Comparison of ENCODE assay signal across 1 cellular context in genomic region chr16:11231367-11231970, GRCh38.
TF ChIP-seq lines count a peak whose summit lies in the region.

No MANE protein-coding gene starts in this region.

TF ChIP-seq in HepG2, 621 proteins besides CTCF, POLR2A, EP300 and RAD21 (continues in another document):
- TF ChIP-seq ZNF687 (CRISPR knock-in tag; IDR thresholded peaks at IDR 0.05) (0 out of 2 replicates have a peak, but pooled peaks have one; percentile 27), ZMYM2 (CRISPR knock-in tag; IDR thresholded peaks at IDR 0.05) (0 out of 2 replicates have a peak, but pooled peaks have one; percentile 23), NBN (conservative IDR thresholded peaks at IDR 0.05) (no peak), XRCC5 (optimal IDR thresholded peaks at IDR 0.05; ENCODE audit: low read length) (no peak), PHB2 (IDR thresholded peaks at IDR 0.05; ENCODE audit: partially characterized antibody) (no peak), ZBTB3 (CRISPR knock-in tag; IDR thresholded peaks at IDR 0.05; ENCODE audit: borderline replicate concordance, low read depth) (no peak), ZNF607 (CRISPR knock-in tag; IDR thresholded peaks at IDR 0.05; ENCODE audit: borderline replicate concordance) (no peak), MAX (IDR thresholded peaks at IDR 0.05) (peak; percentile 31; the same call in 1 of the 2 replicates), FOXM1 (CRISPR knock-in tag; IDR thresholded peaks at IDR 0.05) (no peak), RFX5 (IDR thresholded peaks at IDR 0.05; ENCODE audit: low read depth, low read length) (no peak), SIN3A (IDR thresholded peaks at IDR 0.05; ENCODE audit: borderline replicate concordance, low read depth, low read length) (no peak), ZNF773 (CRISPR knock-in tag; IDR thresholded peaks at IDR 0.05; ENCODE audit: borderline replicate concordance) (no peak), ZNF556 (CRISPR knock-in tag; IDR thresholded peaks at IDR 0.05; ENCODE audit: borderline replicate concordance) (no peak), FOXO1 (CRISPR knock-in tag; IDR thresholded peaks at IDR 0.05) (no peak), SETDB1 (CRISPR knock-in tag; IDR thresholded peaks at IDR 0.05; ENCODE audit: borderline replicate concordance) (no peak), MBNL3 (CRISPR knock-in tag; conservative IDR thresholded peaks at IDR 0.05) (no peak), ZNF17 (CRISPR knock-in tag; IDR thresholded peaks at IDR 0.05) (no peak), MEF2D (CRISPR knock-in tag; IDR thresholded peaks at IDR 0.05) (no peak), DMTF1 (CRISPR knock-in tag; IDR thresholded peaks at IDR 0.05) (no peak), ATM (IDR thresholded peaks at IDR 0.05; ENCODE audit: borderline replicate concordance) (no peak), MAFG (CRISPR knock-in tag; IDR thresholded peaks at IDR 0.05) (no peak), FOXO4 (CRISPR knock-in tag; conservative IDR thresholded peaks at IDR 0.05) (no peak), ZNF790 (CRISPR knock-in tag; IDR thresholded peaks at IDR 0.05; ENCODE audit: borderline replicate concordance) (no peak), UBTF (CRISPR knock-in tag; IDR thresholded peaks at IDR 0.05) (no peak), ZNF530 (CRISPR knock-in tag; IDR thresholded peaks at IDR 0.05; ENCODE audit: low read depth) (no peak), SALL1 (CRISPR knock-in tag; IDR thresholded peaks at IDR 0.05) (0 out of 2 replicates have a peak, but pooled peaks have one; percentile 22), IKZF5 (CRISPR knock-in tag; IDR thresholded peaks at IDR 0.05) (no peak), ZNF253 (CRISPR knock-in tag; IDR thresholded peaks at IDR 0.05; ENCODE audit: borderline replicate concordance) (no peak), TCF7 (IDR thresholded peaks at IDR 0.05; ENCODE audit: low read depth) (no peak)
- TF ChIP-seq, protein P1, sequence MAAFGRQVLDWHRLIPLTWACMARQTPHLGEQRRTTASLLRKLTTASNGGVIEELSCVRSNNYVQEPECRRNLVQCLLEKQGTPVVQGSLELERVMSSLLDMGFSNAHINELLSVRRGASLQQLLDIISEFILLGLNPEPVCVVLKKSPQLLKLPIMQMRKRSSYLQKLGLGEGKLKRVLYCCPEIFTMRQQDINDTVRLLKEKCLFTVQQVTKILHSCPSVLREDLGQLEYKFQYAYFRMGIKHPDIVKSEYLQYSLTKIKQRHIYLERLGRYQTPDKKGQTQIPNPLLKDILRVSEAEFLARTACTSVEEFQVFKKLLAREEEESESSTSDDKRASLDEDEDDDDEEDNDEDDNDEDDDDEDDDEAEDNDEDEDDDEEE (CRISPR knock-in tag; IDR thresholded peaks at IDR 0.05): no peak
- TF ChIP-seq, protein P2, sequence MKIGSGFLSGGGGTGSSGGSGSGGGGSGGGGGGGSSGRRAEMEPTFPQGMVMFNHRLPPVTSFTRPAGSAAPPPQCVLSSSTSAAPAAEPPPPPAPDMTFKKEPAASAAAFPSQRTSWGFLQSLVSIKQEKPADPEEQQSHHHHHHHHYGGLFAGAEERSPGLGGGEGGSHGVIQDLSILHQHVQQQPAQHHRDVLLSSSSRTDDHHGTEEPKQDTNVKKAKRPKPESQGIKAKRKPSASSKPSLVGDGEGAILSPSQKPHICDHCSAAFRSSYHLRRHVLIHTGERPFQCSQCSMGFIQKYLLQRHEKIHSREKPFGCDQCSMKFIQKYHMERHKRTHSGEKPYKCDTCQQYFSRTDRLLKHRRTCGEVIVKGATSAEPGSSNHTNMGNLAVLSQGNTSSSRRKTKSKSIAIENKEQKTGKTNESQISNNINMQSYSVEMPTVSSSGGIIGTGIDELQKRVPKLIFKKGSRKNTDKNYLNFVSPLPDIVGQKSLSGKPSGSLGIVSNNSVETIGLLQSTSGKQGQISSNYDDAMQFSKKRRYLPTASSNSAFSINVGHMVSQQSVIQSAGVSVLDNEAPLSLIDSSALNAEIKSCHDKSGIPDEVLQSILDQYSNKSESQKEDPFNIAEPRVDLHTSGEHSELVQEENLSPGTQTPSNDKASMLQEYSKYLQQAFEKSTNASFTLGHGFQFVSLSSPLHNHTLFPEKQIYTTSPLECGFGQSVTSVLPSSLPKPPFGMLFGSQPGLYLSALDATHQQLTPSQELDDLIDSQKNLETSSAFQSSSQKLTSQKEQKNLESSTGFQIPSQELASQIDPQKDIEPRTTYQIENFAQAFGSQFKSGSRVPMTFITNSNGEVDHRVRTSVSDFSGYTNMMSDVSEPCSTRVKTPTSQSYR (CRISPR knock-in tag; IDR thresholded peaks at IDR 0.05; ENCODE audit: borderline replicate concordance): no peak
- TF ChIP-seq, protein P3, sequence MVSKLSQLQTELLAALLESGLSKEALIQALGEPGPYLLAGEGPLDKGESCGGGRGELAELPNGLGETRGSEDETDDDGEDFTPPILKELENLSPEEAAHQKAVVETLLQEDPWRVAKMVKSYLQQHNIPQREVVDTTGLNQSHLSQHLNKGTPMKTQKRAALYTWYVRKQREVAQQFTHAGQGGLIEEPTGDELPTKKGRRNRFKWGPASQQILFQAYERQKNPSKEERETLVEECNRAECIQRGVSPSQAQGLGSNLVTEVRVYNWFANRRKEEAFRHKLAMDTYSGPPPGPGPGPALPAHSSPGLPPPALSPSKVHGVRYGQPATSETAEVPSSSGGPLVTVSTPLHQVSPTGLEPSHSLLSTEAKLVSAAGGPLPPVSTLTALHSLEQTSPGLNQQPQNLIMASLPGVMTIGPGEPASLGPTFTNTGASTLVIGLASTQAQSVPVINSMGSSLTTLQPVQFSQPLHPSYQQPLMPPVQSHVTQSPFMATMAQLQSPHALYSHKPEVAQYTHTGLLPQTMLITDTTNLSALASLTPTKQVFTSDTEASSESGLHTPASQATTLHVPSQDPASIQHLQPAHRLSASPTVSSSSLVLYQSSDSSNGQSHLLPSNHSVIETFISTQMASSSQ (IDR thresholded peaks at IDR 0.05; ENCODE audit: low read depth): no peak
- TF ChIP-seq, protein P3 (CRISPR knock-in tag; IDR thresholded peaks at IDR 0.05; ENCODE audit: borderline replicate concordance): no peak
- TF ChIP-seq, protein P4, sequence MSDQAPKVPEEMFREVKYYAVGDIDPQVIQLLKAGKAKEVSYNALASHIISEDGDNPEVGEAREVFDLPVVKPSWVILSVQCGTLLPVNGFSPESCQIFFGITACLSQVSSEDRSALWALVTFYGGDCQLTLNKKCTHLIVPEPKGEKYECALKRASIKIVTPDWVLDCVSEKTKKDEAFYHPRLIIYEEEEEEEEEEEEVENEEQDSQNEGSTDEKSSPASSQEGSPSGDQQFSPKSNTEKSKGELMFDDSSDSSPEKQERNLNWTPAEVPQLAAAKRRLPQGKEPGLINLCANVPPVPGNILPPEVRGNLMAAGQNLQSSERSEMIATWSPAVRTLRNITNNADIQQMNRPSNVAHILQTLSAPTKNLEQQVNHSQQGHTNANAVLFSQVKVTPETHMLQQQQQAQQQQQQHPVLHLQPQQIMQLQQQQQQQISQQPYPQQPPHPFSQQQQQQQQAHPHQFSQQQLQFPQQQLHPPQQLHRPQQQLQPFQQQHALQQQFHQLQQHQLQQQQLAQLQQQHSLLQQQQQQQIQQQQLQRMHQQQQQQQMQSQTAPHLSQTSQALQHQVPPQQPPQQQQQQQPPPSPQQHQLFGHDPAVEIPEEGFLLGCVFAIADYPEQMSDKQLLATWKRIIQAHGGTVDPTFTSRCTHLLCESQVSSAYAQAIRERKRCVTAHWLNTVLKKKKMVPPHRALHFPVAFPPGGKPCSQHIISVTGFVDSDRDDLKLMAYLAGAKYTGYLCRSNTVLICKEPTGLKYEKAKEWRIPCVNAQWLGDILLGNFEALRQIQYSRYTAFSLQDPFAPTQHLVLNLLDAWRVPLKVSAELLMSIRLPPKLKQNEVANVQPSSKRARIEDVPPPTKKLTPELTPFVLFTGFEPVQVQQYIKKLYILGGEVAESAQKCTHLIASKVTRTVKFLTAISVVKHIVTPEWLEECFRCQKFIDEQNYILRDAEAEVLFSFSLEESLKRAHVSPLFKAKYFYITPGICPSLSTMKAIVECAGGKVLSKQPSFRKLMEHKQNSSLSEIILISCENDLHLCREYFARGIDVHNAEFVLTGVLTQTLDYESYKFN (CRISPR knock-in tag; conservative IDR thresholded peaks at IDR 0.05): no peak
